In the genomic region with DNA sequence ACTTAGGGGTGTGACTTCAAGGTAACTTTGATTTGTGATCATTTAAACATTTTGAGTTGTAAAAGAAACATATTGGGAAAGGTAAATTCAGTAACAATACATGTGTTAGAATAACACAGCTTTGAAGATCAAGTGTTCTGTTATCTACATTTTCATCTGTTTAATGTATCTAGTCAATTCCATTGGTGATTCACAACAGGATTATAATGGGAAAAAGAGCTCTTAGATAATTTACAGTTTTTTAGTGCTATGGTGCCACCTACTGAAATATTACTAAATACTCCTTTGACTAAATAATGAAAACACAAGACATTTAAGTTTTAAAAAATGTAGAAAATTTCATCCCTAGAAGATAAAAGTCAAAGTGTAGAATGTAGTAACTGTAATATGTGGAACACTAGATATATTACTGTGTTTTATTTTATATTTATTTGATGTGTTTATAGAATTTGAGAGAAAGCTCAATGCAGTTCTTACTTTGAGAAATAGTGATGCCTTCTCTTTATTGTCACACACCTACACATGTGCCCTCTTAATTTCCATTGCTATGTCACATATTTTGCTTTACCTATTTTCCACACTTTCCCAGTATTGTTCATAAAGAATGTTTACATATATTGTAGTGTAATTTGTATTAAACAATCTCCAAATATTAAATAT, we compare ENCODE assay signal across 8 cellular contexts. TPM values are rescaled to one million over a fixed set of nuclear protein-coding genes. Genes with fewer than 3 reads are reported as not detected.
DNase-seq lines count a peak whose midpoint lies in the region; ATAC-seq and TF ChIP-seq lines count a peak whose summit lies in the region.

No MANE protein-coding gene starts in this region.

- H3K4me3 ChIP-seq in CD4-positive, alpha-beta memory T cell (ENCODE audit: low read length in 2 of 2): peak overlapping the region in 1 of 2 donors; percentile 25
- no peak overlapping the region for H3K4me3 ChIP-seq in fibroblast of pulmonary artery (replicated peaks; ENCODE audit: low read depth, low read length)

- TF ChIP-seq CTCF in fibroblast of pulmonary artery (IDR thresholded peaks at IDR 0.05; ENCODE audit: low read length, missing control alignments): peak; percentile 33

- no peak for ATAC-seq in GM19397 (IDR thresholded peaks at IDR 0.05; ENCODE audit: unreplicated experiment)
- no peak for ATAC-seq in GM19023 (IDR thresholded peaks at IDR 0.05; ENCODE audit: unreplicated experiment)

- intact Hi-C loops in CD4-positive, alpha-beta memory T cell (cut with micrococcal nuclease): loop anchor here (1.0 to 10.0 kb wide), 4 partner anchors 163 to 911 kb away; a partner anchor contains a TSS

- H3K36me3 Mint-ChIP-seq in CD4-positive, alpha-beta memory T cell: peaks cover 7 to 28% of the 10 kb centered on the region in 2 donors

- H3K4me3 Mint-ChIP-seq in CD4-positive, alpha-beta memory T cell: peak overlapping the region; percentile 53 to 87 (median 74)

- H3K9me3 ChIP-seq in CD4-positive, alpha-beta memory T cell (ENCODE audit: control insufficient read depth in 1 of 2, low read length in 2 of 2): no peaks in the 10 kb centered on the region

- H3K4me1 ChIP-seq in CD4-positive, alpha-beta memory T cell (ENCODE audit: insufficient read depth, low read length): peaks cover 94% of the 10 kb centered on the region

- H3K36me3 ChIP-seq in CD4-positive, alpha-beta memory T cell (ENCODE audit: insufficient read depth, low read length): no peaks in the 10 kb centered on the region

- DNase-seq in CD4-positive, alpha-beta memory T cell: peak in 3 of 5 donors; percentile 42 to 52 (median 44)
- DNase-seq in HS-5 (ENCODE audit: low read depth) (peak; percentile 51), SK-N-DZ (ENCODE audit: low spot score) (peak; percentile 47), fibroblast of pulmonary artery (ENCODE audit: low read depth) (peak; percentile 70), T-helper 9 cell (no peak), D341Med (ENCODE audit: low spot score) (no peak)

- CTCF ChIA-PET in CD4-positive, alpha-beta memory T cell (lab: Charles Lee; ENCODE audit: partially characterized antibody): interaction anchor here (0.5 to 9.8 kb wide), 12 partner anchors 14 to 917 kb away, joined by 3 to 69 read pairs (median 4); no protein-coding TSS in a partner anchor

- H3K27me3 Mint-ChIP-seq in CD4-positive, alpha-beta memory T cell: no peaks in the 10 kb centered on the region

- H3K9me3 Mint-ChIP-seq in CD4-positive, alpha-beta memory T cell: no peaks in the 10 kb centered on the region

- peak overlapping the region; percentile 92 to 99 (median 94) for H3K27ac Mint-ChIP-seq in CD4-positive, alpha-beta memory T cell

- H3K27me3 ChIP-seq in CD4-positive, alpha-beta memory T cell (ENCODE audit: insufficient read depth, low read length): no peaks in the 10 kb centered on the region

- POLR2A ChIA-PET in CD4-positive, alpha-beta memory T cell (lab: Charles Lee; ENCODE audit: partially characterized antibody): interaction anchor here (0.6 to 22.8 kb wide), 14 partner anchors 14 to 528 kb away, joined by 3 to 449 read pairs (median 62); a partner anchor contains a TSS

- peaks cover 64 to 94% (median 76%) of the 10 kb centered on the region in 4 donors for H3K4me1 Mint-ChIP-seq in CD4-positive, alpha-beta memory T cell

- H3K27ac ChIP-seq in CD4-positive, alpha-beta memory T cell (ENCODE audit: low read depth, low read length): peak overlapping the region; percentile 94

RNA-seq across cellular contexts. Expression of a gene that starts 47.4 kb away (rescaled TPM):
- 100 to 1,000 TPM; 974 to 987 TPM for total RNA-seq in CD4-positive, alpha-beta memory T cell
- 1,000 to 10,000 TPM in 1 of 2 donors, 100 to 1,000 TPM in 1; 915 to 1,019 TPM for polyA plus RNA-seq in CD4-positive, alpha-beta memory T cell
- polyA plus RNA-seq in SK-N-DZ (2014; cell fraction: cytosol; rRNA removed): not detected in 2 replicates
- polyA plus RNA-seq in SK-N-DZ (2014; cell fraction: nucleus; rRNA removed): 0.44 TPM in 1 of 2 replicates, not detected in the other

Comparison
In these comparisons a context has a peak if more than half of its experiments do, and no peak if none do; other contexts are left out.
1. DNase-seq: peak in CD4-positive, alpha-beta memory T cell (3 of 5), HS-5 (single experiment), SK-N-DZ (single experiment) and fibroblast of pulmonary artery (single experiment); none in T-helper 9 cell (single experiment) and D341Med (single experiment).